15 cellular contexts compared by ENCODE assay signal in the genomic region with DNA sequence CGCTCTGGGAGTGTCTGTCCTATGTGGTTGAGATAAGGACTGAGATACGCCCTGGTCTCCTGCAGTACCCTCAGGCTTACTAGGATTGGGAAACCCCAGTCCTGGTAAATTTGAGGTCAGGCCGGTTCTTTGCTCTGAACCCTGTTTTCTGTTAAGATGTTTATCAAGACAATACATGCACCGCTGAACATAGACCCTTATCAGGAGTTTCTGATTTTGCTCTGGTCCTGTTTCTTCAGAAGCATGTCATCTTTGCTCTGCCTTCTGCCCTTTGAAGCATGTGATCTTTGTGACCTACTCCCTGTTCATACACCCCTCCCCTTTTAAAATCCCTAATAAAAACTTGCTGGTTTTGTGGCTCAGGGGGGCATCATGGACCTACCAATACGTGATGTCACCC. TPM values are rescaled to one million over a fixed set of nuclear protein-coding genes. Genes with fewer than 3 reads are reported as not detected.
A peak's percentile ranks its signal among the peaks of the same experiment; 100 is the strongest.
DNase-seq lines count a peak whose midpoint lies in the region; ATAC-seq and TF ChIP-seq lines count a peak whose summit lies in the region.
"Not testable (repeated sequence)": the region's sequence is repeated elsewhere in the genome, so short reads cannot be mapped to it uniquely, and the experiment has no call there.
"Had no signal": no experiment of that assay in that cellular context is flagged by ENCODE, and none has a peak within 500 bp of the region (broad histone marks: within the 10 kb centered on the region; RNA-seq: fewer than 3 reads in every experiment).

No MANE protein-coding gene starts in this region.

- intact Hi-C loops in activated CD4-positive, alpha-beta memory T cell treated with anti-CD3 and anti-CD28 coated beads for 36 hours (cut with micrococcal nuclease); natural killer cell (cut with micrococcal nuclease): not testable (repeated sequence)
- intact Hi-C loops in sigmoid colon (cut with DNase I), result loop anchor here (10.0 kb wide), 1 partner anchor 63 kb away; no protein-coding TSS in a partner anchor

- CTCF ChIA-PET in activated CD4-positive, alpha-beta memory T cell treated with anti-CD3 and anti-CD28 coated beads for 36 hours (lab: Charles Lee), result not testable (repeated sequence)

- H3K36me3 Mint-ChIP-seq in activated CD4-positive, alpha-beta memory T cell treated with anti-CD3 and anti-CD28 coated beads for 36 hours; activated T-cell treated with anti-CD3 and anti-CD28 coated beads, Interleukin-2, amount 50 U/mL, for 24 hours (ENCODE audit: low read depth); natural killer cell: not testable (repeated sequence)

- H3K4me1 Mint-ChIP-seq in activated CD4-positive, alpha-beta memory T cell treated with anti-CD3 and anti-CD28 coated beads for 36 hours (ENCODE audit: low read depth); activated T-cell treated with anti-CD3 and anti-CD28 coated beads, Interleukin-2, amount 50 U/mL, for 24 hours (ENCODE audit: low read depth); natural killer cell: not testable (repeated sequence)

- POLR2A ChIA-PET in activated CD4-positive, alpha-beta memory T cell treated with anti-CD3 and anti-CD28 coated beads for 36 hours (lab: Charles Lee), result not testable (repeated sequence)

- not testable (repeated sequence) for H3K4me3 Mint-ChIP-seq in activated CD4-positive, alpha-beta memory T cell treated with anti-CD3 and anti-CD28 coated beads for 36 hours; activated T-cell treated with anti-CD3 and anti-CD28 coated beads, Interleukin-2, amount 50 U/mL, for 24 hours; natural killer cell

- 84 to 88% methylated on average over 5 of the region's 5 CpGs for WGBS in sigmoid colon, 2 donors

- peaks cover 15% of the 10 kb centered on the region for H3K9me3 Mint-ChIP-seq in activated CD4-positive, alpha-beta memory T cell treated with anti-CD3 and anti-CD28 coated beads for 36 hours
- not testable (repeated sequence) for H3K9me3 Mint-ChIP-seq in activated T-cell treated with anti-CD3 and anti-CD28 coated beads, Interleukin-2, amount 50 U/mL, for 24 hours; natural killer cell

- not testable (repeated sequence) for H3K27me3 Mint-ChIP-seq in activated CD4-positive, alpha-beta memory T cell treated with anti-CD3 and anti-CD28 coated beads for 36 hours; activated T-cell treated with anti-CD3 and anti-CD28 coated beads, Interleukin-2, amount 50 U/mL, for 24 hours; natural killer cell (ENCODE audit: low read depth in 2 of 2)

- not testable (repeated sequence) for TF ChIP-seq POLR2A in sigmoid colon (IDR thresholded peaks at IDR 0.05)

- not testable (repeated sequence) for ATAC-seq in natural killer cell

- not testable (repeated sequence) for TF ChIP-seq CTCF in natural killer cell (IDR thresholded peaks at IDR 0.05); sigmoid colon (IDR thresholded peaks at IDR 0.05)

- peak; percentile 73 for DNase-seq in ELF-1 (ENCODE audit: low read depth, low spot score)
- DNase-seq in OCI-M1 (lab: John Stamatoyannopoulos, UW), result peak; percentile 26
- peak; percentile 8 for DNase-seq in activated CD4-positive, alpha-beta memory T cell treated with anti-CD3 and anti-CD28 coated beads for 36 hours
- DNase-seq in activated T-cell treated with anti-CD3 and anti-CD28 coated beads, Interleukin-2, amount 50 U/mL, for 24 hours, result peak; percentile 2
- peak; percentile 4 for DNase-seq in natural killer cell
- peak; percentile 24 for DNase-seq in sigmoid colon

- not testable (repeated sequence) for H3K9me3 ChIP-seq in sigmoid colon

- not testable (repeated sequence) for TF ChIP-seq EP300 in sigmoid colon (IDR thresholded peaks at IDR 0.05)

- H3K27ac ChIP-seq in sigmoid colon, result not testable (repeated sequence)

- H3K36me3 ChIP-seq in sigmoid colon, result not testable (repeated sequence)

- H3K27me3 ChIP-seq in sigmoid colon, result not testable (repeated sequence)

- not testable (repeated sequence) for H3K4me3 ChIP-seq in sigmoid colon

- not testable (repeated sequence) for H3K4me1 ChIP-seq in sigmoid colon

- H3K27ac Mint-ChIP-seq in activated CD4-positive, alpha-beta memory T cell treated with anti-CD3 and anti-CD28 coated beads for 36 hours; activated T-cell treated with anti-CD3 and anti-CD28 coated beads, Interleukin-2, amount 50 U/mL, for 24 hours; natural killer cell: not testable (repeated sequence)

RNA-seq across cellular contexts. Expression of gene IGLL1, which starts 32.7 kb away (rescaled TPM):
- not detected for total RNA-seq in activated CD4-positive, alpha-beta memory T cell treated with anti-CD3 and anti-CD28 coated beads for 36 hours
- total RNA-seq in natural killer cell, result not detected
- not detected for total RNA-seq in sigmoid colon
- polyA plus RNA-seq in sigmoid colon, result not detected
- total RNA-seq: CD4-positive, alpha-beta T cell; CD8-positive, alpha-beta memory T cell; Daoy; GM12878; GM23248; H1; H7 had no signal
- polyA plus RNA-seq: A549; CD14-positive monocyte; CD8-positive, alpha-beta memory T cell; GM12878; GM23248; H1 had no signal

Comparison
In these comparisons a context has a peak if more than half of its experiments do, and no peak if none do; other contexts are left out.
1. DNase-seq: peak in every context shown above with its lines; median percentile 73 in ELF-1; 26 in OCI-M1; 24 in sigmoid colon; 8 in activated CD4-positive, alpha-beta memory T cell treated with anti-CD3 and anti-CD28 coated beads for 36 hours; 4 in natural killer cell; 2 in activated T-cell treated with anti-CD3 and anti-CD28 coated beads, Interleukin-2, amount 50 U/mL, for 24 hours.